21 cellular contexts compared by ENCODE assay signal in genomic region chrX:40227111-40227510, GRCh38.
"Had no signal": no experiment of that assay in that cellular context is flagged by ENCODE, and none has a peak within 500 bp of the region (broad histone marks: within the 10 kb centered on the region; RNA-seq: fewer than 3 reads in every experiment).

No MANE protein-coding gene starts in this region.

- FAIRE-seq: colon, kidney had no signal

- ATAC-seq: foreskin keratinocyte; gastroesophageal sphincter; heart left ventricle; left lobe of liver; mucosa of descending colon; natural killer cell treated with Interleukin-12 subunit alpha and Interleukin-12 subunit beta and Interleukin-15 and Interleukin-18, amount 100 ng/mL, for 72 hours; right cardiac atrium; stimulated activated effector memory CD8-positive, alpha-beta T cell treated with anti-CD3 and anti-CD28 coated beads, Interleukin-12 subunit alpha, Interleukin-12 subunit beta, amount 100 ng/mL, for 72 hours had no signal

- DNase-seq: effector CD8-positive, alpha-beta T cell; endodermal cell; foreskin keratinocyte; heart left ventricle; kidney; mesenchymal stem cell; mucosa of descending colon; naive B cell; right cardiac atrium; sigmoid colon; stimulated activated CD4-positive, alpha-beta T cell treated with anti-CD3 and anti-CD28 coated beads, Interleukin-2, amount 100 ng/mL, for 24 hours; stimulated activated CD4-positive, alpha-beta T cell treated with anti-CD3 and anti-CD28 coated beads, Interleukin-4, amount 100 ng/mL, for 24 hours; stimulated activated naive CD4-positive, alpha-beta T cell treated with Interleukin-2 at 50 U/mL for 16 hours; stomach; thyroid gland; trophoblast cell had no signal
